11 cellular contexts compared by ENCODE assay signal in genomic region chr5:318341-318897, GRCh38. TPM values are rescaled to one million over a fixed set of nuclear protein-coding genes. Genes with fewer than 3 reads are reported as not detected.
DNase-seq lines count a peak whose midpoint lies in the region; ATAC-seq and TF ChIP-seq lines count a peak whose summit lies in the region.
"Had no signal": no experiment of that assay in that cellular context is flagged by ENCODE, and none has a peak within 500 bp of the region (broad histone marks: within the 10 kb centered on the region; RNA-seq: fewer than 3 reads in every experiment).

No MANE protein-coding gene starts in this region.

- H3K36me3 Mint-ChIP-seq in natural killer cell, result no peaks in the 10 kb centered on the region
- peaks cover 16% of the 10 kb centered on the region for H3K36me3 Mint-ChIP-seq in effector memory CD8-positive, alpha-beta T cell (ENCODE audit: insufficient read depth)

- no peaks in the 10 kb centered on the region for H3K9me3 Mint-ChIP-seq in natural killer cell
- H3K9me3 Mint-ChIP-seq in effector memory CD8-positive, alpha-beta T cell, result no peaks in the 10 kb centered on the region
- no peaks in the 10 kb centered on the region for H3K9me3 Mint-ChIP-seq in stimulated activated naive CD8-positive, alpha-beta T cell treated with anti-CD3 and anti-CD28 coated beads, Interleukin-15, amount 100 ng/mL, for 72 hours
- H3K9me3 Mint-ChIP-seq: activated B cell treated with CpG ODN at 0.5 μM for 24 hours had no signal

- H3K9me3 ChIP-seq in SJSA1 (replicated peaks), result no peaks in the 10 kb centered on the region; the same call in 1 of the 2 replicates
- H3K9me3 ChIP-seq: tibial nerve had no signal

- H3K27me3 ChIP-seq in BJ (ENCODE audit: control insufficient read depth, insufficient read depth, low read length), result no peaks in the 10 kb centered on the region
- H3K27me3 ChIP-seq in SJSA1 (replicated peaks), result peaks cover 12% of the 10 kb centered on the region

- TF ChIP-seq CTCF in BJ (IDR thresholded peaks at IDR 0.05; ENCODE audit: insufficient read depth, low read depth, low read length), result 0 out of 2 replicates have a peak, but pooled peaks have one; percentile 5
- no peak for TF ChIP-seq CTCF in natural killer cell (IDR thresholded peaks at IDR 0.05)

- peaks cover 1 to 11% of the 10 kb centered on the region in 2 donors for H3K27me3 Mint-ChIP-seq in natural killer cell (ENCODE audit: low read depth in 2 of 2)
- peaks cover 21 to 31% of the 10 kb centered on the region in 2 donors for H3K27me3 Mint-ChIP-seq in effector memory CD8-positive, alpha-beta T cell
- H3K27me3 Mint-ChIP-seq in stimulated activated naive CD8-positive, alpha-beta T cell treated with anti-CD3 and anti-CD28 coated beads, Interleukin-15, amount 100 ng/mL, for 72 hours, result peaks cover 20% of the 10 kb centered on the region

- peaks cover 42% of the 10 kb centered on the region for H3K4me1 ChIP-seq in SJSA1 (replicated peaks)

- CTCF ChIA-PET in BJ (lab: Yijun Ruan, JAX), result interaction anchor here (0.6 to 6.1 kb wide), 5 partner anchors 67 to 582 kb away, joined by 3 to 60 read pairs (median 3); no protein-coding TSS in a partner anchor

- DNase-seq in BJ (ENCODE audit: low read depth) (no peak), H4 (ENCODE audit: low spot score) (peak; percentile 55), SJSA1 (ENCODE audit: low read depth in 1 of 2, low spot score in 2 of 2) (peak; percentile 70 to 81), iris pigment epithelial cell (ENCODE audit: low read depth) (peak; percentile 18), natural killer cell (no peak), AML-193 (lab: John Stamatoyannopoulos, UW) (no peak)
- DNase-seq in effector memory CD8-positive, alpha-beta T cell, result no peak
- DNase-seq in stimulated activated naive CD8-positive, alpha-beta T cell treated with anti-CD3 and anti-CD28 coated beads, Interleukin-15, amount 100 ng/mL, for 72 hours, result no peak
- DNase-seq: activated B cell treated with CpG ODN at 0.5 μM for 24 hours, GF-D8 had no signal

- ATAC-seq in natural killer cell, result no peak
- no peak for ATAC-seq in effector memory CD8-positive, alpha-beta T cell (replicated peaks)
- ATAC-seq in stimulated activated naive CD8-positive, alpha-beta T cell treated with anti-CD3 and anti-CD28 coated beads, Interleukin-15, amount 100 ng/mL, for 72 hours, result no peak

- no peak overlapping the region for H3K4me3 ChIP-seq in BJ (ENCODE audit: low read depth, low read length)
- H3K4me3 ChIP-seq in SJSA1, result no peak overlapping the region
- H3K4me3 ChIP-seq: tibial nerve had no signal

- H3K27ac Mint-ChIP-seq in natural killer cell, result no peak overlapping the region
- no peak overlapping the region for H3K27ac Mint-ChIP-seq in effector memory CD8-positive, alpha-beta T cell
- peak overlapping the region in 1 of 2 donors; percentile 42 for H3K27ac Mint-ChIP-seq in stimulated activated naive CD8-positive, alpha-beta T cell treated with anti-CD3 and anti-CD28 coated beads, Interleukin-15, amount 100 ng/mL, for 72 hours
- H3K27ac Mint-ChIP-seq: activated B cell treated with CpG ODN at 0.5 μM for 24 hours had no signal

- H3K4me3 Mint-ChIP-seq in natural killer cell, result no peak overlapping the region
- H3K4me3 Mint-ChIP-seq in effector memory CD8-positive, alpha-beta T cell, result no peak overlapping the region
- peak overlapping the region in 1 of 2 donors; percentile 13 for H3K4me3 Mint-ChIP-seq in stimulated activated naive CD8-positive, alpha-beta T cell treated with anti-CD3 and anti-CD28 coated beads, Interleukin-15, amount 100 ng/mL, for 72 hours
- H3K4me3 Mint-ChIP-seq: activated B cell treated with CpG ODN at 0.5 μM for 24 hours had no signal

- POLR2A ChIA-PET in BJ (lab: Charles Lee), result no interaction called here

- intact Hi-C loops in natural killer cell (cut with micrococcal nuclease), result no loop called here

- H3K27ac ChIP-seq in SJSA1, result peak overlapping the region; percentile 45
- H3K27ac ChIP-seq: tibial nerve had no signal

- H3K4me1 Mint-ChIP-seq in natural killer cell, result peaks cover 0 to 7% of the 10 kb centered on the region in 2 donors
- peaks cover 7 to 14% of the 10 kb centered on the region in 2 donors for H3K4me1 Mint-ChIP-seq in effector memory CD8-positive, alpha-beta T cell (ENCODE audit: low read depth in 2 of 2)
- H3K4me1 Mint-ChIP-seq in stimulated activated naive CD8-positive, alpha-beta T cell treated with anti-CD3 and anti-CD28 coated beads, Interleukin-15, amount 100 ng/mL, for 72 hours, result peaks cover 49% of the 10 kb centered on the region

- H3K36me3 ChIP-seq in BJ (ENCODE audit: control insufficient read depth, insufficient read depth, low read length), result peaks cover 17% of the 10 kb centered on the region
- H3K36me3 ChIP-seq in SJSA1, result peaks cover 34% of the 10 kb centered on the region

RNA-seq across cellular contexts. Expression of gene AHRR, which starts 3.1 kb away (rescaled TPM):
- polyA plus RNA-seq in BJ (2011; rRNA removed), result 25.2 and 36.4 TPM in 2 replicates
- polyA minus RNA-seq in BJ (2011; rRNA and poly(A)+ RNA removed), result 26.4 and 28.5 TPM in 2 replicates
- 10.8 and 12.9 TPM in 2 replicates for total RNA-seq in H4 (2014; rRNA removed; shearing (Covaris generic))
- 17.8 and 22.6 TPM in 2 replicates for total RNA-seq in SJSA1 (2014; rRNA removed; shearing (Covaris generic))
- 1 to 10 TPM in 2 of 3 donors, under 1 TPM in 1; 0.88 to 1.4 (median 1.2) TPM for total RNA-seq in natural killer cell

RNA-seq across cellular contexts. Expression of gene PDCD6, which starts 47.0 kb away (rescaled TPM):
- 153 and 200 TPM in 2 replicates for polyA plus RNA-seq in BJ (2011; rRNA removed)
- 52.4 and 75.9 TPM in 2 replicates for polyA minus RNA-seq in BJ (2011; rRNA and poly(A)+ RNA removed)
- 260 and 282 TPM in 2 replicates for total RNA-seq in H4 (2014; rRNA removed; shearing (Covaris generic))
- 64.4 and 102 TPM in 2 replicates for total RNA-seq in SJSA1 (2014; rRNA removed; shearing (Covaris generic))
- total RNA-seq in natural killer cell, result 10 to 100 TPM; 49.6 to 65.6 (median 57.7) TPM

Comparison
In these comparisons a context has a peak if more than half of its experiments do, and no peak if none do; other contexts are left out.
1. DNase-seq: peak in H4 (single experiment), SJSA1 (2 of 2) and iris pigment epithelial cell (single experiment); none in BJ (single experiment), natural killer cell (single experiment), effector memory CD8-positive, alpha-beta T cell (0 of 3), AML-193 (0 of 2) and stimulated activated naive CD8-positive, alpha-beta T cell treated with anti-CD3 and anti-CD28 coated beads, Interleukin-15, amount 100 ng/mL, for 72 hours (0 of 2).